Comparison of ENCODE assay signal across 2 cellular contexts in the genomic region with DNA sequence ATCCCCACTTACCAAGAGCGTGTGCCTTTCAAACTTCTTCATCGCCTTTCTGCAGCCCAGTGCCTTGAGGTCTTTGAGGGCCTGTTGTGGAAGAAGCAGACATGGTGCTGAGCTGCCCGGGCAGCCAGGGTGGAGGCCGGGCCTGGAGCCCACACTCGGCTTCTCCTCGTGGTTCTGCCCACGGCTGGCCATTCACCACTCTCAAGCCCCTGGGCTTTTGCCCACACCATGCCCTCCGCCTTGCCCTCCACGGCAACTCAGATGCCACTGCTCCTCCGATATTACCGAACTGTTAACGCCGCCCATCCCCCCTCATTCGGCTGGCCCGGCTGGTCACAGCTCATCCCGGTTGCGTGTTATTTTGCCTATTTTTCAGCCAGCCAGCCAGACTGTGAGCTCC.
TF ChIP-seq lines count a peak whose summit lies in the region.

No MANE protein-coding gene starts in this region.

TF ChIP-seq in GM23338, 12 proteins besides CTCF, POLR2A, EP300 and RAD21:
- TF ChIP-seq EZH2phosphoT487 (IDR thresholded peaks at IDR 0.05; ENCODE audit: unreplicated experiment) (no peak), REST (IDR thresholded peaks at IDR 0.05; ENCODE audit: unreplicated experiment) (no peak), POLR2AphosphoS5 (IDR thresholded peaks at IDR 0.05; ENCODE audit: low read depth) (no peak)

TF ChIP-seq in K562, 482 proteins besides CTCF, POLR2A, EP300 and RAD21:
- TF ChIP-seq ZNF592 (IDR thresholded peaks at IDR 0.05) (no peak), E2F5 (CRISPR knock-in tag; IDR thresholded peaks at IDR 0.05) (no peak), TARDBP (IDR thresholded peaks at IDR 0.05) (no peak), HLTF (IDR thresholded peaks at IDR 0.05) (no peak)
TF ChIP-seq in K562: peak in this region for 0.
